ENCODE assay signal across 9 cellular contexts in genomic region chr12:123763093-123763492, GRCh38. TPM values are rescaled to one million over a fixed set of nuclear protein-coding genes. Genes with fewer than 3 reads are reported as not detected.
DNase-seq lines count a peak whose midpoint lies in the region; ATAC-seq and TF ChIP-seq lines count a peak whose summit lies in the region.
"Had no signal": no experiment of that assay in that cellular context is flagged by ENCODE, and none has a peak within 500 bp of the region (broad histone marks: within the 10 kb centered on the region; RNA-seq: fewer than 3 reads in every experiment).

No MANE protein-coding gene starts in this region.

- peak overlapping the region; percentile 64 for H3K4me3 ChIP-seq in HUES64 (ENCODE audit: low read length)

- in situ Hi-C loops in KBM-7 (cut with MboI; ENCODE audit: low pct_unique_long_range_greater_than_20kb, low sequenced_read_pairs) = no loop called here

- WGBS in HUES64 = 42% methylated on average over 8 of the region's 8 CpGs

- H3K4me3 Mint-ChIP-seq in nephron = peak overlapping the region in 2 of 3 experiments; percentile 75 to 81

- H3K27me3 ChIP-seq in HUES64 (ENCODE audit: insufficient read depth, low read length) (peaks cover 23% of the 10 kb centered on the region), foreskin keratinocyte (peaks cover 31% of the 10 kb centered on the region)

- H3K27me3 Mint-ChIP-seq in nephron (ENCODE audit: low read depth) = peaks cover 30% of the 10 kb centered on the region

- no peak overlapping the region for H3K27ac Mint-ChIP-seq in nephron

- H3K9me3 ChIP-seq in HUES64 (ENCODE audit: insufficient read depth, low read depth, low read length) = no peaks in the 10 kb centered on the region

- H3K9me3 Mint-ChIP-seq in nephron = no peaks in the 10 kb centered on the region

- TF ChIP-seq CTCF in foreskin keratinocyte (conservative IDR thresholded peaks at IDR 0.05) = no peak
- no peak for TF ChIP-seq CTCF in nephron (IDR thresholded peaks at IDR 0.05; ENCODE audit: unreplicated experiment in 3 of 3)

- ATAC-seq in foreskin keratinocyte (peak; percentile 51), HG02642 (IDR thresholded peaks at IDR 0.05; ENCODE audit: poor library complexity, unreplicated experiment) (no peak)

- no peaks in the 10 kb centered on the region for H3K4me1 Mint-ChIP-seq in nephron

- H3K27ac ChIP-seq in HUES64 (ENCODE audit: low read depth, low read length) = no peak overlapping the region
- no peak overlapping the region for H3K27ac ChIP-seq in foreskin keratinocyte

- peaks cover 18% of the 10 kb centered on the region for H3K36me3 ChIP-seq in HUES64 (ENCODE audit: insufficient read depth, low read length)

- H3K9ac ChIP-seq in HUES64 (ENCODE audit: low read depth, low read length) = no peak overlapping the region

- H3K4me1 ChIP-seq in HUES64 (ENCODE audit: insufficient read depth, low read length) (peaks cover 4% of the 10 kb centered on the region; the same call in 1 of the 2 replicates), foreskin keratinocyte (no peaks in the 10 kb centered on the region)

- peak; percentile 9 for DNase-seq in NCI-H146 (lab: John Stamatoyannopoulos, UW)
- no peak for DNase-seq in NCI-H146 treated with DMSO at 0.1 percent for 48 hours (lab: John Stamatoyannopoulos, UW; ENCODE audit: unreplicated experiment)
- no peak for DNase-seq in foreskin keratinocyte
- no peak for DNase-seq in anterior cingulate cortex (lab: John Stamatoyannopoulos, UW)
- DNase-seq in KBM-7 = no peak
- DNase-seq: SHP77 treated with DMSO at 0.1 percent for 48 hours had no signal

- H3K36me3 Mint-ChIP-seq in nephron (ENCODE audit: low read depth) = peaks cover 6% of the 10 kb centered on the region

RNA-seq across cellular contexts. Expression of gene DNAH10, which starts 1.0 kb away (rescaled TPM):
- 0.20 TPM for polyA plus RNA-seq in HUES64 (2013, experiment 1 of 2)
- polyA plus RNA-seq in HUES64 (2013, experiment 2 of 2) = 0.13 TPM
- 0.04 TPM in 1 of 2 replicates, not detected in the other for total RNA-seq in foreskin keratinocyte
- 0.04 and 0.06 TPM in 2 replicates for polyA plus RNA-seq in foreskin keratinocyte

RNA-seq across cellular contexts. Expression of gene ATP6V0A2, which starts 50.9 kb away (rescaled TPM):
- polyA plus RNA-seq in HUES64 (2013, experiment 1 of 2) = 24.9 TPM
- 23.9 TPM for polyA plus RNA-seq in HUES64 (2013, experiment 2 of 2)
- total RNA-seq in foreskin keratinocyte = 12.6 and 13.3 TPM in 2 replicates
- 5.4 and 6.4 TPM in 2 replicates for polyA plus RNA-seq in foreskin keratinocyte
